In genomic region chr5:168579206-168579986, GRCh38 we compare ENCODE assay signal across 8 cellular contexts. TPM values are rescaled to one million over a fixed set of nuclear protein-coding genes. Genes with fewer than 3 reads are reported as not detected.
A peak's percentile ranks its signal among the peaks of the same experiment; 100 is the strongest.
DNase-seq lines count a peak whose midpoint lies in the region; ATAC-seq and TF ChIP-seq lines count a peak whose summit lies in the region.

Gene PANK3 (minus strand): TSS chr5:168579368. CDS start chr5:168579283, 85 bp downstream.

- H3K27me3 ChIP-seq in BJ (ENCODE audit: control insufficient read depth, insufficient read depth, low read length): no peaks in the 10 kb centered on the region
- H3K27me3 ChIP-seq in colonic mucosa: no peaks in the 10 kb centered on the region

- POLR2A ChIA-PET in BJ (lab: Charles Lee): no interaction called here

- peak within 1 kb of the TSS; percentile 93 for H3K27ac ChIP-seq in colonic mucosa

- H3K4me3 ChIP-seq in BJ (ENCODE audit: low read depth, low read length) (peak within 1 kb of the TSS; percentile 95), colonic mucosa (peak within 1 kb of the TSS; percentile 76)

- CTCF ChIA-PET in BJ (lab: Yijun Ruan, JAX): interaction anchor here (0.9 to 1.1 kb wide), 4 partner anchors 9 to 24 kb away, joined by 3 to 4 read pairs (median 3); no protein-coding TSS in a partner anchor

- no peaks in the 10 kb centered on the region for H3K9me3 ChIP-seq in colonic mucosa

- TF ChIP-seq CTCF in BJ (IDR thresholded peaks at IDR 0.05; ENCODE audit: insufficient read depth, low read depth, low read length): no peak
- no peak for TF ChIP-seq CTCF in colonic mucosa (IDR thresholded peaks at IDR 0.05)

- H3K9ac ChIP-seq in colonic mucosa (ENCODE audit: low read depth in 2 of 2, low read length in 2 of 2): peak within 1 kb of the TSS; percentile 98 to 100

- H3K36me3 Mint-ChIP-seq in activated CD4-positive, alpha-beta T cell treated with anti-CD3 and anti-CD28 coated beads, Interleukin-2, amount 10 ng/mL, durations not matched to agents 24 days and 14 days (ENCODE audit: low read depth): peaks cover 27% of the 10 kb centered on the region

- intact Hi-C loops in activated CD4-positive, alpha-beta T cell treated with anti-CD3 and anti-CD28 coated beads, Interleukin-2, amount 10 ng/mL, durations not matched to agents 24 days and 14 days (cut with micrococcal nuclease): loop anchor here (1.0 to 10.0 kb wide), 3 partner anchors 93 to 1075 kb away; partner anchors contain the start of genes RARS1 and SPDL1
- intact Hi-C loops in colonic mucosa (cut with DNase I): no loop called here

- peak within 1 kb of the TSS; percentile 100 for H3K27ac Mint-ChIP-seq in activated CD4-positive, alpha-beta T cell treated with anti-CD3 and anti-CD28 coated beads, Interleukin-2, amount 10 ng/mL, durations not matched to agents 24 days and 14 days

- DNase-seq in BJ (ENCODE audit: low read depth) (peak; percentile 97), NCI-H526 treated with DMSO at 0.1 percent for 48 hours (lab: John Stamatoyannopoulos, UW) (peak; percentile 93), colonic mucosa (peak; percentile 98), kidney tubule cell (ENCODE audit: low spot score) (peak; percentile 100)
- DNase-seq in activated CD4-positive, alpha-beta T cell treated with anti-CD3 and anti-CD28 coated beads, Interleukin-2, amount 10 ng/mL, durations not matched to agents 24 days and 14 days: peak; percentile 99
- peak; percentile 87 to 94 (median 93) for DNase-seq in stimulated activated CD4-positive, alpha-beta T cell treated with anti-CD3 and anti-CD28 coated beads, Interleukin-1b, Interleukin-23, amount 100 ng/mL, for 24 hours (ENCODE audit: low read depth in 4 of 4, low spot score in 1 of 4)

- no peaks in the 10 kb centered on the region for H3K27me3 Mint-ChIP-seq in activated CD4-positive, alpha-beta T cell treated with anti-CD3 and anti-CD28 coated beads, Interleukin-2, amount 10 ng/mL, durations not matched to agents 24 days and 14 days

- peaks cover 8% of the 10 kb centered on the region for H3K9me3 Mint-ChIP-seq in activated CD4-positive, alpha-beta T cell treated with anti-CD3 and anti-CD28 coated beads, Interleukin-2, amount 10 ng/mL, durations not matched to agents 24 days and 14 days

- H3K4me3 Mint-ChIP-seq in activated CD4-positive, alpha-beta T cell treated with anti-CD3 and anti-CD28 coated beads, Interleukin-2, amount 10 ng/mL, durations not matched to agents 24 days and 14 days: peak within 1 kb of the TSS; percentile 95

- peaks cover 6% of the 10 kb centered on the region for H3K4me1 ChIP-seq in colonic mucosa

- peaks cover 30% of the 10 kb centered on the region for H3K4me1 Mint-ChIP-seq in activated CD4-positive, alpha-beta T cell treated with anti-CD3 and anti-CD28 coated beads, Interleukin-2, amount 10 ng/mL, durations not matched to agents 24 days and 14 days

- H3K36me3 ChIP-seq in BJ (ENCODE audit: control insufficient read depth, insufficient read depth, low read length) (no peaks in the 10 kb centered on the region), colonic mucosa (no peaks in the 10 kb centered on the region)

- ATAC-seq in GM19324 (IDR thresholded peaks at IDR 0.05; ENCODE audit: low FRiP score, unreplicated experiment) (peak; percentile 98), HG03469 (IDR thresholded peaks at IDR 0.05; ENCODE audit: unreplicated experiment) (peak; percentile 86)

RNA-seq across cellular contexts. Expression of gene PANK3, which starts in this region (rescaled TPM):
- 5.3 and 12.6 TPM in 2 replicates for polyA plus RNA-seq in BJ (2011; rRNA removed)
- 5.5 and 6.4 TPM in 2 replicates for polyA minus RNA-seq in BJ (2011; rRNA and poly(A)+ RNA removed)
- total RNA-seq in activated CD4-positive, alpha-beta T cell treated with anti-CD3 and anti-CD28 coated beads, Interleukin-2, amount 10 ng/mL, durations not matched to agents 24 days and 14 days: 73.1 and 81.2 TPM in 2 replicates
- 100 to 1,000 TPM; 114 to 190 TPM for total RNA-seq in colonic mucosa

Comparison
In these comparisons a context has a peak if more than half of its experiments do, and no peak if none do; other contexts are left out.
1. Peak in every context shown above with its lines: DNase-seq, ATAC-seq, H3K4me3 ChIP-seq and H3K27ac ChIP-seq.